Comparison of ENCODE assay signal across 8 cellular contexts in genomic region chr3:188947983-188948657, GRCh38.
DNase-seq lines count a peak whose midpoint lies in the region; ATAC-seq, FAIRE-seq and TF ChIP-seq lines count a peak whose summit lies in the region.

No MANE protein-coding gene starts in this region.

- DNase-seq in HT-29 (ENCODE audit: low spot score) (peak; percentile 20), RCC 7860 (ENCODE audit: low spot score) (peak; percentile 65), epithelial cell of prostate (ENCODE audit: low read depth, low spot score) (peak; percentile 49), mucosa of descending colon (peak; percentile 83 to 88 (median 87))
- no peak for DNase-seq in stimulated activated CD4-positive, alpha-beta T cell treated with anti-CD3 and anti-CD28 coated beads, Interleukin-2, amount 100 ng/mL, for 48 hours

- H3K4me3 ChIP-seq in ACC112 (ENCODE audit: low read depth, low read length) (peak overlapping the region; percentile 75), mucosa of descending colon (no peak overlapping the region), urinary bladder (ENCODE audit: low read depth, low read length) (peak overlapping the region; percentile 13)

- TF ChIP-seq CTCF in mucosa of descending colon (IDR thresholded peaks at IDR 0.05): no peak

- no peaks in the 10 kb centered on the region for H3K36me3 ChIP-seq in ACC112 (ENCODE audit: insufficient read depth, low read length)
- no peaks in the 10 kb centered on the region for H3K36me3 ChIP-seq in mucosa of descending colon (ENCODE audit: low read depth)
- no peaks in the 10 kb centered on the region for H3K36me3 ChIP-seq in urinary bladder (ENCODE audit: insufficient read depth)

- intact Hi-C loops in mucosa of descending colon (cut with DNase I, micrococcal nuclease): no loop called here

- peaks cover 55% of the 10 kb centered on the region for H3K4me1 ChIP-seq in ACC112 (ENCODE audit: control insufficient read depth, insufficient read depth, low read length, unreplicated experiment)
- peaks cover 27% of the 10 kb centered on the region for H3K4me1 ChIP-seq in mucosa of descending colon (ENCODE audit: low read depth)
- peaks cover 10% of the 10 kb centered on the region for H3K4me1 ChIP-seq in urinary bladder (ENCODE audit: insufficient read depth)

- peak; percentile 87 for ATAC-seq in mucosa of descending colon
- no peak for ATAC-seq in GM18858 (IDR thresholded peaks at IDR 0.05; ENCODE audit: unreplicated experiment)

- peak overlapping the region; percentile 84 for H2AFZ ChIP-seq in ACC112 (ENCODE audit: low read length, unreplicated experiment)

- no peaks in the 10 kb centered on the region for H3K9me3 ChIP-seq in mucosa of descending colon

- H3K79me2 ChIP-seq in ACC112 (ENCODE audit: control insufficient read depth, insufficient read depth, low read length, unreplicated experiment): no peaks in the 10 kb centered on the region

- H3K27ac ChIP-seq in ACC112 (ENCODE audit: low read depth, low read length) (peak overlapping the region; percentile 100), epithelial cell of prostate (peak overlapping the region; percentile 90), urinary bladder (ENCODE audit: low read depth) (peak overlapping the region; percentile 93)

- no peaks in the 10 kb centered on the region for H3K27me3 ChIP-seq in ACC112 (ENCODE audit: insufficient read depth, low read length)

- WGBS in urinary bladder: 6% methylated on average over 23 of the region's 23 CpGs

- no peak for FAIRE-seq in RCC 7860 (lab: Jason Lieb, UNC)

Comparison
In these comparisons a context has a peak if more than half of its experiments do, and no peak if none do; other contexts are left out.
1. DNase-seq: peak in HT-29 (single experiment), RCC 7860 (single experiment), epithelial cell of prostate (single experiment) and mucosa of descending colon (3 of 3); none in stimulated activated CD4-positive, alpha-beta T cell treated with anti-CD3 and anti-CD28 coated beads, Interleukin-2, amount 100 ng/mL, for 48 hours (0 of 2).
2. Peak in every context shown above with its lines, with median percentiles within 50 percentile points of each other: H3K27ac ChIP-seq.